In the genomic region with DNA sequence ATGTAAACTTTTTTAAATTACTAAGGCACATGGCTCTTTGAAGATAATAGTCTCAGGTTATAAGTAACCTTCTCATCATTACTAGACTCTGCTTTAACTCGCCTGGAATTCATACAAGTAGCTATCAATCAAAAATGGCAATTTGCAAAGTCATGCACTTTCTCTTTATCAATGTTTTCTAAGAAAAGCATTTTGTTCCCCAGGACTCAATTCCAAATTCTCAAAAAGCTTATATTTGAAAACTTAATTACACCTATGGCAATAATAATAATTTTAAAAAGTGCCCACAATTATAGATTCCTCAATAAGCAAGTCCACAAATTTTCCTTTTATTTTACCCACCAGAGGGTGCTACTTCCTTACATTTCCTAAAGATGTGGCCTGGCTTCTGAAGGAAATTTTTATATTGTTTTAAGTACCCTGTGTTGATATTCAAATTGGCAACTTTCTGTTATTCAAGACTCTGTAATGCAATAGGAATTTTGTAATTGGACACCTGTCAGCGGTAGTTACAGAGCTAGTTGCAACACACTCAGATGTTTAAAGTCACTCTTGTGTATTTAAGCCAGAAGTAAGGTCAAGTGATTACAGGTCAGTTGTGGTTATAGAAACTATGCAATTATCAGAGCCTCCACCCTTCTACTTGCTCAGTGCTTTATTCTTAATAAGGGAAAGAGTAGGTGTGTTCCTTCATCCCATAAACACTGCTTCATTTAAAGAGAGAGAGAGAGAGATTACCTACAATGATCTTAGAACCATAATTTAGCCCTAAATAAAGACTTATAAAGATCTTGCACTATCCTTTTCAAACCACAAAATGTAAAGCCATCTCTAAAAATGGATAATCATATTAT, we compare ENCODE assay signal across 1 cellular context.
TF ChIP-seq lines count a peak whose summit lies in the region.

No MANE protein-coding gene starts in this region.

TF ChIP-seq in HepG2, 621 proteins besides CTCF, POLR2A, EP300 and RAD21 (continued from another document and continues in another):
- TF ChIP-seq, protein P1, sequence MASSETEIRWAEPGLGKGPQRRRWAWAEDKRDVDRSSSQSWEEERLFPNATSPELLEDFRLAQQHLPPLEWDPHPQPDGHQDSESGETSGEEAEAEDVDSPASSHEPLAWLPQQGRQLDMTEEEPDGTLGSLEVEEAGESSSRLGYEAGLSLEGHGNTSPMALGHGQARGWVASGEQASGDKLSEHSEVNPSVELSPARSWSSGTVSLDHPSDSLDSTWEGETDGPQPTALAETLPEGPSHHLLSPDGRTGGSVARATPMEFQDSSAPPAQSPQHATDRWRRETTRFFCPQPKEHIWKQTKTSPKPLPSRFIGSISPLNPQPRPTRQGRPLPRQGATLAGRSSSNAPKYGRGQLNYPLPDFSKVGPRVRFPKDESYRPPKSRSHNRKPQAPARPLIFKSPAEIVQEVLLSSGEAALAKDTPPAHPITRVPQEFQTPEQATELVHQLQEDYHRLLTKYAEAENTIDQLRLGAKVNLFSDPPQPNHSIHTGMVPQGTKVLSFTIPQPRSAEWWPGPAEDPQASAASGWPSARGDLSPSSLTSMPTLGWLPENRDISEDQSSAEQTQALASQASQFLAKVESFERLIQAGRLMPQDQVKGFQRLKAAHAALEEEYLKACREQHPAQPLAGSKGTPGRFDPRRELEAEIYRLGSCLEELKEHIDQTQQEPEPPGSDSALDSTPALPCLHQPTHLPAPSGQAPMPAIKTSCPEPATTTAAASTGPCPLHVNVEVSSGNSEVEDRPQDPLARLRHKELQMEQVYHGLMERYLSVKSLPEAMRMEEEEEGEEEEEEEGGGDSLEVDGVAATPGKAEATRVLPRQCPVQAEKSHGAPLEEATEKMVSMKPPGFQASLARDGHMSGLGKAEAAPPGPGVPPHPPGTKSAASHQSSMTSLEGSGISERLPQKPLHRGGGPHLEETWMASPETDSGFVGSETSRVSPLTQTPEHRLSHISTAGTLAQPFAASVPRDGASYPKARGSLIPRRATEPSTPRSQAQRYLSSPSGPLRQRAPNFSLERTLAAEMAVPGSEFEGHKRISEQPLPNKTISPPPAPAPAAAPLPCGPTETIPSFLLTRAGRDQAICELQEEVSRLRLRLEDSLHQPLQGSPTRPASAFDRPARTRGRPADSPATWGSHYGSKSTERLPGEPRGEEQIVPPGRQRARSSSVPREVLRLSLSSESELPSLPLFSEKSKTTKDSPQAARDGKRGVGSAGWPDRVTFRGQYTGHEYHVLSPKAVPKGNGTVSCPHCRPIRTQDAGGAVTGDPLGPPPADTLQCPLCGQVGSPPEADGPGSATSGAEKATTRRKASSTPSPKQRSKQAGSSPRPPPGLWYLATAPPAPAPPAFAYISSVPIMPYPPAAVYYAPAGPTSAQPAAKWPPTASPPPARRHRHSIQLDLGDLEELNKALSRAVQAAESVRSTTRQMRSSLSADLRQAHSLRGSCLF (CRISPR knock-in tag; IDR thresholded peaks at IDR 0.05; ENCODE audit: borderline replicate concordance) = no peak
- 0 out of 2 replicates have a peak, but pooled peaks have one; percentile 31 for TF ChIP-seq HOXA5 (CRISPR knock-in tag; IDR thresholded peaks at IDR 0.05)
- TF ChIP-seq, protein P2, sequence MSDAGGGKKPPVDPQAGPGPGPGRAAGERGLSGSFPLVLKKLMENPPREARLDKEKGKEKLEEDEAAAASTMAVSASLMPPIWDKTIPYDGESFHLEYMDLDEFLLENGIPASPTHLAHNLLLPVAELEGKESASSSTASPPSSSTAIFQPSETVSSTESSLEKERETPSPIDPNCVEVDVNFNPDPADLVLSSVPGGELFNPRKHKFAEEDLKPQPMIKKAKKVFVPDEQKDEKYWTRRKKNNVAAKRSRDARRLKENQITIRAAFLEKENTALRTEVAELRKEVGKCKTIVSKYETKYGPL (CRISPR knock-in tag; IDR thresholded peaks at IDR 0.05) = no peak
- TF ChIP-seq KLF16 (CRISPR knock-in tag; IDR thresholded peaks at IDR 0.05) = no peak
- TF ChIP-seq ISL2 (CRISPR knock-in tag; IDR thresholded peaks at IDR 0.05) = peak; percentile 64; the same call in 1 of the 2 replicates
- TF ChIP-seq, protein P3, sequence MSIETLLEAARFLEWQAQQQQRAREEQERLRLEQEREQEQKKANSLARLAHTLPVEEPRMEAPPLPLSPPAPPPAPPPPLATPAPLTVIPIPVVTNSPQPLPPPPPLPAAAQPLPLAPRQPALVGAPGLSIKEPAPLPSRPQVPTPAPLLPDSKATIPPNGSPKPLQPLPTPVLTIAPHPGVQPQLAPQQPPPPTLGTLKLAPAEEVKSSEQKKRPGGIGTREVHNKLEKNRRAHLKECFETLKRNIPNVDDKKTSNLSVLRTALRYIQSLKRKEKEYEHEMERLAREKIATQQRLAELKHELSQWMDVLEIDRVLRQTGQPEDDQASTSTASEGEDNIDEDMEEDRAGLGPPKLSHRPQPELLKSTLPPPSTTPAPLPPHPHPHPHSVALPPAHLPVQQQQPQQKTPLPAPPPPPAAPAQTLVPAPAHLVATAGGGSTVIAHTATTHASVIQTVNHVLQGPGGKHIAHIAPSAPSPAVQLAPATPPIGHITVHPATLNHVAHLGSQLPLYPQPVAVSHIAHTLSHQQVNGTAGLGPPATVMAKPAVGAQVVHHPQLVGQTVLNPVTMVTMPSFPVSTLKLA (IDR thresholded peaks at IDR 0.05) = no peak
- no peak for TF ChIP-seq ZNF296 (CRISPR knock-in tag; conservative IDR thresholded peaks at IDR 0.05)
- peak; percentile 94 for TF ChIP-seq SIX1 (CRISPR knock-in tag; IDR thresholded peaks at IDR 0.05; ENCODE audit: borderline replicate concordance)
- peak; percentile 80 for TF ChIP-seq SOX5 (CRISPR knock-in tag; IDR thresholded peaks at IDR 0.05; ENCODE audit: borderline replicate concordance)
- no peak for TF ChIP-seq ZNF205 (CRISPR knock-in tag; IDR thresholded peaks at IDR 0.05)
- TF ChIP-seq ZFX (CRISPR knock-in tag; IDR thresholded peaks at IDR 0.05; ENCODE audit: low read depth) = no peak
- TF ChIP-seq STAG1 (CRISPR knock-in tag; IDR thresholded peaks at IDR 0.05) = peak; percentile 54
- TF ChIP-seq FOXA1 (IDR thresholded peaks at IDR 0.05) = peak; percentile 49; the same call in 1 of the 2 replicates
- TF ChIP-seq FOXA1 (CRISPR knock-in tag; IDR thresholded peaks at IDR 0.05) = peak; percentile 92
- peak; percentile 59; the same call in 1 of the 2 replicates for TF ChIP-seq JUND (CRISPR knock-in tag; IDR thresholded peaks at IDR 0.05)
- no peak for TF ChIP-seq U2AF2 (IDR thresholded peaks at IDR 0.05; ENCODE audit: low read depth, low read length)
- peak; percentile 97 for TF ChIP-seq CEBPB (IDR thresholded peaks at IDR 0.05; ENCODE audit: borderline replicate concordance, low read depth, low read length)
- peak; percentile 92 for TF ChIP-seq NR2F6 (IDR thresholded peaks at IDR 0.05)
- peak; percentile 88 for TF ChIP-seq NR2F6 (CRISPR knock-in tag; IDR thresholded peaks at IDR 0.05)
- peak; percentile 81 for TF ChIP-seq RERE (CRISPR knock-in tag; IDR thresholded peaks at IDR 0.05; ENCODE audit: low read depth)
- TF ChIP-seq IRF2 (CRISPR knock-in tag; IDR thresholded peaks at IDR 0.05) = peak; percentile 34; the same call in 1 of the 2 replicates
- peak; percentile 75; the same call in 1 of the 2 replicates for TF ChIP-seq MIER3 (CRISPR knock-in tag; IDR thresholded peaks at IDR 0.05; ENCODE audit: borderline replicate concordance)
- TF ChIP-seq TCF7 (IDR thresholded peaks at IDR 0.05; ENCODE audit: low read depth) = peak; percentile 75
- no peak for TF ChIP-seq REXO4 (CRISPR knock-in tag; IDR thresholded peaks at IDR 0.05; ENCODE audit: borderline replicate concordance)
- TF ChIP-seq ZNF513 (CRISPR knock-in tag; conservative IDR thresholded peaks at IDR 0.05) = no peak
- TF ChIP-seq ZNF3 (CRISPR knock-in tag; IDR thresholded peaks at IDR 0.05) = no peak
- TF ChIP-seq, protein P4, sequence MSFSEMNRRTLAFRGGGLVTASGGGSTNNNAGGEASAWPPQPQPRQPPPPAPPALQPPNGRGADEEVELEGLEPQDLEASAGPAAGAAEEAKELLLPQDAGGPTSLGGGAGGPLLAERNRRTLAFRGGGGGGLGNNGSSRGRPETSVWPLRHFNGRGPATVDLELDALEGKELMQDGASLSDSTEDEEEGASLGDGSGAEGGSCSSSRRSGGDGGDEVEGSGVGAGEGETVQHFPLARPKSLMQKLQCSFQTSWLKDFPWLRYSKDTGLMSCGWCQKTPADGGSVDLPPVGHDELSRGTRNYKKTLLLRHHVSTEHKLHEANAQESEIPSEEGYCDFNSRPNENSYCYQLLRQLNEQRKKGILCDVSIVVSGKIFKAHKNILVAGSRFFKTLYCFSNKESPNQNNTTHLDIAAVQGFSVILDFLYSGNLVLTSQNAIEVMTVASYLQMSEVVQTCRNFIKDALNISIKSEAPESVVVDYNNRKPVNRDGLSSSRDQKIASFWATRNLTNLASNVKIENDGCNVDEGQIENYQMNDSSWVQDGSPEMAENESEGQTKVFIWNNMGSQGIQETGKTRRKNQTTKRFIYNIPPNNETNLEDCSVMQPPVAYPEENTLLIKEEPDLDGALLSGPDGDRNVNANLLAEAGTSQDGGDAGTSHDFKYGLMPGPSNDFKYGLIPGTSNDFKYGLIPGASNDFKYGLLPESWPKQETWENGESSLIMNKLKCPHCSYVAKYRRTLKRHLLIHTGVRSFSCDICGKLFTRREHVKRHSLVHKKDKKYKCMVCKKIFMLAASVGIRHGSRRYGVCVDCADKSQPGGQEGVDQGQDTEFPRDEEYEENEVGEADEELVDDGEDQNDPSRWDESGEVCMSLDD (CRISPR knock-in tag; IDR thresholded peaks at IDR 0.05; ENCODE audit: borderline replicate concordance) = no peak
- no peak for TF ChIP-seq ZNF160 (CRISPR knock-in tag; IDR thresholded peaks at IDR 0.05)
- no peak for TF ChIP-seq ZNF781 (CRISPR knock-in tag; IDR thresholded peaks at IDR 0.05; ENCODE audit: borderline replicate concordance, not compliant biosample characterization)
- TF ChIP-seq NKX3-1 (CRISPR knock-in tag; IDR thresholded peaks at IDR 0.05) = 0 out of 2 replicates have a peak, but pooled peaks have one; percentile 44
- peak; percentile 51; the same call in 1 of the 2 replicates for TF ChIP-seq TGIF2 (CRISPR knock-in tag; IDR thresholded peaks at IDR 0.05)
- peak; percentile 55; the same call in 1 of the 2 replicates for TF ChIP-seq HNF4A (CRISPR knock-in tag; IDR thresholded peaks at IDR 0.05)
- TF ChIP-seq CCAR2 (optimal IDR thresholded peaks at IDR 0.05; ENCODE audit: low read depth, low read length) = no peak
- TF ChIP-seq HMG20A (CRISPR knock-in tag; IDR thresholded peaks at IDR 0.05; ENCODE audit: borderline replicate concordance) = peak; percentile 93
- no peak for TF ChIP-seq NONO (IDR thresholded peaks at IDR 0.05)
- TF ChIP-seq NONO (CRISPR knock-in tag; conservative IDR thresholded peaks at IDR 0.05) = no peak
- TF ChIP-seq ZNF512 (CRISPR knock-in tag; IDR thresholded peaks at IDR 0.05) = no peak
- no peak for TF ChIP-seq ZNF724P (CRISPR knock-in tag; IDR thresholded peaks at IDR 0.05; ENCODE audit: borderline replicate concordance)
- TF ChIP-seq HNF4G (IDR thresholded peaks at IDR 0.05; ENCODE audit: borderline replicate concordance, low read depth, low read length) = no peak; the same call in 1 of the 2 replicates
- no peak for TF ChIP-seq HNF4G (CRISPR knock-in tag; IDR thresholded peaks at IDR 0.05; ENCODE audit: borderline replicate concordance, low read depth)
